ENCODE assay signal across 8 cellular contexts in genomic region chr1:211381481-211382181, GRCh38. TPM values are rescaled to one million over a fixed set of nuclear protein-coding genes. Genes with fewer than 3 reads are reported as not detected.
DNase-seq lines count a peak whose midpoint lies in the region; ATAC-seq and TF ChIP-seq lines count a peak whose summit lies in the region.

No MANE protein-coding gene starts in this region.

- H3K4me1 Mint-ChIP-seq in activated naive CD8-positive, alpha-beta T cell (ENCODE audit: low read depth), result peaks cover 51% of the 10 kb centered on the region

- no peak overlapping the region for H3K27ac ChIP-seq in mucosa of rectum (ENCODE audit: low read depth in 2 of 2, low read length in 2 of 2)

- no peaks in the 10 kb centered on the region for H3K9me3 ChIP-seq in BE2C
- H3K9me3 ChIP-seq in mucosa of rectum (ENCODE audit: control insufficient read depth in 2 of 2, low read length in 2 of 2), result no peaks in the 10 kb centered on the region

- peak; percentile 47 for ATAC-seq in GM21723 (IDR thresholded peaks at IDR 0.05; ENCODE audit: unreplicated experiment)
- no peak for ATAC-seq in GM18861 (IDR thresholded peaks at IDR 0.05; ENCODE audit: unreplicated experiment)
- no peak for ATAC-seq in HG02623 (IDR thresholded peaks at IDR 0.05; ENCODE audit: unreplicated experiment)
- ATAC-seq in HG03135 (IDR thresholded peaks at IDR 0.05; ENCODE audit: unreplicated experiment), result no peak

- peaks cover 4% of the 10 kb centered on the region; the same call in 1 of the 2 replicates for H3K4me1 ChIP-seq in BE2C
- H3K4me1 ChIP-seq in mucosa of rectum (ENCODE audit: control insufficient read depth in 2 of 2, insufficient read depth in 2 of 2, low read length in 2 of 2), result peaks cover 0 to 3% of the 10 kb centered on the region in 2 donors

- H3K4me3 ChIP-seq in BE2C (ENCODE audit: low read depth, low read length), result peak overlapping the region; percentile 81; the same call in 1 of the 2 replicates
- peak overlapping the region; percentile 90 to 95 for H3K4me3 ChIP-seq in mucosa of rectum (ENCODE audit: low read length in 2 of 2)

- no peaks in the 10 kb centered on the region for H3K36me3 ChIP-seq in BE2C
- no peaks in the 10 kb centered on the region for H3K36me3 ChIP-seq in mucosa of rectum (ENCODE audit: control insufficient read depth in 2 of 2, insufficient read depth in 2 of 2, low read length in 2 of 2)

- peak overlapping the region; percentile 61 to 76 for H3K9ac ChIP-seq in mucosa of rectum (ENCODE audit: low read depth in 1 of 2, low read length in 2 of 2)

- no peaks in the 10 kb centered on the region for H3K9me3 Mint-ChIP-seq in activated naive CD8-positive, alpha-beta T cell (ENCODE audit: low read depth)

- peaks cover under 1% of the 10 kb centered on the region for H3K36me3 Mint-ChIP-seq in activated naive CD8-positive, alpha-beta T cell

- DNase-seq in BE2C, result no peak
- no peak for DNase-seq in NCI-H1436 treated with DMSO at 0.1 percent for 48 hours (lab: John Stamatoyannopoulos, UW)

- no peaks in the 10 kb centered on the region for H3K27me3 ChIP-seq in BE2C
- no peaks in the 10 kb centered on the region for H3K27me3 ChIP-seq in mucosa of rectum (ENCODE audit: control insufficient read depth in 2 of 2, insufficient read depth in 2 of 2, low read length in 2 of 2)

- TF ChIP-seq CTCF in BE2C (IDR thresholded peaks at IDR 0.05; ENCODE audit: low read depth, low read length), result no peak

- no peaks in the 10 kb centered on the region for H3K27me3 Mint-ChIP-seq in activated naive CD8-positive, alpha-beta T cell

- H3K4me3 Mint-ChIP-seq in activated naive CD8-positive, alpha-beta T cell, result peak overlapping the region; percentile 90

- peak overlapping the region; percentile 92 for H3K27ac Mint-ChIP-seq in activated naive CD8-positive, alpha-beta T cell

RNA-seq across cellular contexts. Expression of gene TRAF5, which starts 55.0 kb away (rescaled TPM):
- polyA plus RNA-seq in BE2C (2012; ENCODE audit: insufficient read depth, insufficient read length, low read depth), result 10.9 TPM
